In the genomic region with DNA sequence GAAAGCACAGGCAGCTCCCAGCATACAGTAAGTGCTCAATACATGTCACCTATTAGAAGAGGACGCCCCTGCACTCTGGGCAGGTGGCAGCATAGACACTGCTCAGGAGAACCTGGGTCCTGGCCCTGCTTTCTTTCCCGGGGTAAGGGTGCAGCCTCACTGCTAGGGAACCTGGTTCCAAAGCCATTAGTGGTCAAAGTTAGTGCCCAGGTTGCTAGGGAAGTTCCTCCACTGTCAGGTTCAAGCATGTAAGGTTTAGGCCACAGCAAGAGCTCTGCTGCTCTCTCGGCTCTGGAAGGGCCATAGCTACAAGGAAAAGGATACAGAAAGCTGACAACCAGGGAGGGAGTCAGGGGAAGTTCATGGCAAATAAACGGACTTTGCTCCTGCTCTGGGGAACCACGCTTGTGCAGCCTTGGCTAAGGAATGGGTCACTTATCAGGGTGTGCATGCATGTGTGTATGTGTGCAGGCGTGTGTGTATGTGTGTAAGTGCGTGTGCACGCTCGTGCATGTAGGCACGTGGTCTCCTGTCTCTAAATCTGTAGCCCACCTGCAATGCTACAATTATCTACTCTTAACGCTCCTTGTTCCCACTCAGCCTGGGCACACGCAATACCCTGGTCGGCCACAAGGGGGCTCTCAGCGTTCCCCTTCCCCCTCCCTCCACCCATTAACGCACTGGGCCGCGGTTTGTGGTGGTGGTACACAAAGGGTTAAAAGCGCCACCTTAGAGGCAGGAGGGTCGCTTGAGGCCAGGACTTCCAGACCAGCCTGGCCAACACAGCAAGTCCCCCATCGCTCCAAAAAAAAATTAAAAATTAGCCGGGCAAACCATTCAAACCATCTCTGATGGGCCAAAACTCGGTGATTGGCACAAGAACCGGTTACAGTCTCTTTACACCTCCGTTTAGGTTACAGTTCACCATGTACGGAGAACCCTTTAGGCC, we compare ENCODE assay signal across 8 cellular contexts. TPM values are rescaled to one million over a fixed set of nuclear protein-coding genes. Genes with fewer than 3 reads are reported as not detected.
DNase-seq lines count a peak whose midpoint lies in the region; FAIRE-seq lines count a peak whose summit lies in the region.

No MANE protein-coding gene starts in this region.

- DNase-seq in NCI-H1694 (lab: John Stamatoyannopoulos, UW) (peak; percentile 5), NCI-H1694 treated with DMSO at 0.1 percent for 48 hours (lab: John Stamatoyannopoulos, UW) (no peak), NCI-H2171 (lab: John Stamatoyannopoulos, UW) (peak; percentile 1), mesenchymal stem cell (peak; percentile 43), RCC 7860 (ENCODE audit: low spot score) (no peak)
- DNase-seq in activated CD4-positive, alpha-beta T cell treated with anti-CD3 and anti-CD28 coated beads, Interleukin-2, amount 50 U/mL, for 48 hours, result peak; percentile 83 to 86
- DNase-seq in effector memory CD4-positive, alpha-beta T cell, result peak; percentile 18 to 48 (median 24)
- DNase-seq in stimulated activated CD8-positive, alpha-beta memory T cell treated with anti-CD3 and anti-CD28 coated beads, Interleukin-4, amount 100 ng/mL, for 4 hours (ENCODE audit: low read depth in 2 of 2, low spot score in 1 of 2), result peak; percentile 36 to 59

- no peak for FAIRE-seq in RCC 7860 (lab: Jason Lieb, UNC)

- no peak overlapping the region for H2AK5ac ChIP-seq in mesenchymal stem cell (ENCODE audit: low read length, severe bottlenecking)

- H2BK5ac ChIP-seq in mesenchymal stem cell (ENCODE audit: low read depth, low read length, poor library complexity, severe bottlenecking), result no peak overlapping the region

- H3K4ac ChIP-seq in mesenchymal stem cell (ENCODE audit: low read depth in 1 of 2, low read length in 2 of 2), result no peak overlapping the region

- H3K79me1 ChIP-seq in mesenchymal stem cell (replicated peaks; ENCODE audit: low read length, poor library complexity, severe bottlenecking), result no peaks in the 10 kb centered on the region

- H3K23ac ChIP-seq in mesenchymal stem cell (ENCODE audit: low read length in 2 of 2), result no peak overlapping the region

- H3K4me1 ChIP-seq in effector memory CD4-positive, alpha-beta T cell (ENCODE audit: control insufficient read depth, insufficient read depth, low read length, poor library complexity, severe bottlenecking), result peaks cover 4% of the 10 kb centered on the region
- peaks cover 3% of the 10 kb centered on the region for H3K4me1 ChIP-seq in mesenchymal stem cell (ENCODE audit: control insufficient read depth, insufficient read depth, low read depth, low read length)

- no peak overlapping the region for H2BK12ac ChIP-seq in mesenchymal stem cell (ENCODE audit: low read length in 2 of 2)

- no peak overlapping the region for H4K8ac ChIP-seq in mesenchymal stem cell (ENCODE audit: low read length)

- peak overlapping the region; percentile 3 for H3K4me2 ChIP-seq in mesenchymal stem cell (ENCODE audit: low read length, poor library complexity, severe bottlenecking)

- H3K36me3 ChIP-seq in effector memory CD4-positive, alpha-beta T cell (ENCODE audit: control insufficient read depth, insufficient read depth, low read length), result no peaks in the 10 kb centered on the region
- no peaks in the 10 kb centered on the region for H3K36me3 ChIP-seq in mesenchymal stem cell (ENCODE audit: control insufficient read depth in 1 of 2, insufficient read depth in 2 of 2, low read depth in 1 of 2, low read length in 2 of 2)

- no peak overlapping the region for H4K91ac ChIP-seq in mesenchymal stem cell (ENCODE audit: low read length)

- H2BK15ac ChIP-seq in mesenchymal stem cell (ENCODE audit: low read depth, poor library complexity, severe bottlenecking), result no peak overlapping the region

- H3K27ac ChIP-seq in effector memory CD4-positive, alpha-beta T cell (ENCODE audit: insufficient read depth, low read length, poor library complexity, severe bottlenecking), result no peak overlapping the region
- H3K27ac ChIP-seq in mesenchymal stem cell (ENCODE audit: low read length, poor library complexity, severe bottlenecking), result no peak overlapping the region

- H3K14ac ChIP-seq in mesenchymal stem cell (ENCODE audit: low read length in 2 of 2), result no peak overlapping the region

- no peak overlapping the region for H2AFZ ChIP-seq in mesenchymal stem cell (ENCODE audit: low read depth, low read length)

- no peaks in the 10 kb centered on the region for H3K27me3 ChIP-seq in effector memory CD4-positive, alpha-beta T cell (replicated peaks; ENCODE audit: control insufficient read depth, insufficient read depth, low read length, poor library complexity, severe bottlenecking)
- no peaks in the 10 kb centered on the region for H3K27me3 ChIP-seq in mesenchymal stem cell (ENCODE audit: control insufficient read depth in 1 of 2, insufficient read depth in 1 of 2, low read length in 2 of 2)

- no peak overlapping the region for H3K4me3 ChIP-seq in effector memory CD4-positive, alpha-beta T cell (ENCODE audit: insufficient read depth, low read depth, low read length, poor library complexity, severe bottlenecking)
- H3K4me3 ChIP-seq in mesenchymal stem cell (ENCODE audit: insufficient read depth in 1 of 2, low read depth in 1 of 2, low read length in 2 of 2), result no peak overlapping the region

- H3K9me3 ChIP-seq in effector memory CD4-positive, alpha-beta T cell (ENCODE audit: control insufficient read depth, low read length), result no peaks in the 10 kb centered on the region
- no peaks in the 10 kb centered on the region for H3K9me3 ChIP-seq in mesenchymal stem cell (ENCODE audit: control insufficient read depth, low read length)

- H2BK120ac ChIP-seq in mesenchymal stem cell (ENCODE audit: low read depth, low read length), result no peak overlapping the region

- peak overlapping the region; percentile 65 for H3K9ac ChIP-seq in mesenchymal stem cell (ENCODE audit: low read length)

- H3K18ac ChIP-seq in mesenchymal stem cell (ENCODE audit: low read depth in 1 of 2, low read length in 2 of 2), result no peak overlapping the region

- WGBS in mesenchymal stem cell, result 29% methylated on average over 20 of the region's 25 CpGs

RNA-seq across cellular contexts. Expression of a gene that starts 48.5 kb away (rescaled TPM):
- polyA plus RNA-seq in mesenchymal stem cell (2013, experiment 1 of 2), result 1.9 TPM
- polyA plus RNA-seq in mesenchymal stem cell (2013, experiment 2 of 2), result 1.7 TPM

Comparison
In these comparisons a context has a peak if more than half of its experiments do, and no peak if none do; other contexts are left out.
1. DNase-seq: peak in NCI-H1694 (single experiment), NCI-H2171 (single experiment), activated CD4-positive, alpha-beta T cell treated with anti-CD3 and anti-CD28 coated beads, Interleukin-2, amount 50 U/mL, for 48 hours (2 of 2), effector memory CD4-positive, alpha-beta T cell (3 of 3), mesenchymal stem cell (single experiment) and stimulated activated CD8-positive, alpha-beta memory T cell treated with anti-CD3 and anti-CD28 coated beads, Interleukin-4, amount 100 ng/mL, for 4 hours (2 of 2); none in NCI-H1694 treated with DMSO at 0.1 percent for 48 hours (single experiment) and RCC 7860 (single experiment).